ENCODE assay signal across 29 cellular contexts in genomic region chr4:84782517-84782916, GRCh38.
"Had no signal": no experiment of that assay in that cellular context is flagged by ENCODE, and none has a peak within 500 bp of the region (broad histone marks: within the 10 kb centered on the region; RNA-seq: fewer than 3 reads in every experiment).

No MANE protein-coding gene starts in this region.

- H3K27me3 ChIP-seq: stomach, suprapubic skin, testis, thyroid gland, tibial artery, tibial nerve, transverse colon, upper lobe of left lung, upper lobe of right lung, uterus, vagina had no signal

- ATAC-seq: stimulated activated effector memory CD8-positive, alpha-beta T cell treated with anti-CD3 and anti-CD28 coated beads, Interleukin-12 subunit alpha, Interleukin-12 subunit beta, amount 100 ng/mL, for 72 hours; stimulated activated memory B cell treated with anti-CD40 and anti-IgM and Interleukin-4, amounts not matched to agents 10 μg/mL and 1 μg/mL and 100 μg/mL, for 72 hours; stimulated activated naive B cell treated with anti-CD40 and anti-IgM and Interleukin-4, amounts not matched to agents 10 μg/mL and 1 μg/mL and 100 μg/mL, for 72 hours; stimulated activated naive CD8-positive, alpha-beta T cell treated with anti-CD3 and anti-CD28 coated beads, Interleukin-15, amount 100 ng/mL, for 72 hours; stimulated activated naive CD8-positive, alpha-beta T cell treated with anti-CD3 and anti-CD28 coated beads, Interleukin-15, Interleukin-2, amounts not matched to agents 100 U/mL and 50 U/mL, for 24 hours; upper lobe of right lung had no signal

- H3K4me3 Mint-ChIP-seq: stimulated activated effector memory CD8-positive, alpha-beta T cell treated with anti-CD3 and anti-CD28 coated beads, Interleukin-12 subunit alpha, Interleukin-12 subunit beta, amount 100 ng/mL, for 72 hours; stimulated activated memory B cell treated with anti-CD40 and anti-IgM and Interleukin-4, amounts not matched to agents 10 μg/mL and 1 μg/mL and 100 μg/mL, for 72 hours; stimulated activated naive B cell treated with anti-CD40 and anti-IgM and Interleukin-4, amounts not matched to agents 10 μg/mL and 1 μg/mL and 100 μg/mL, for 72 hours; stimulated activated naive CD8-positive, alpha-beta T cell treated with anti-CD3 and anti-CD28 coated beads, Interleukin-15, amount 100 ng/mL, for 72 hours; stimulated activated naive CD8-positive, alpha-beta T cell treated with anti-CD3 and anti-CD28 coated beads, Interleukin-15, Interleukin-2, amounts not matched to agents 100 ng/mL and 50 ng/mL, for 24 hours; type B pancreatic cell had no signal

- H3K36me3 Mint-ChIP-seq: stimulated activated effector memory CD8-positive, alpha-beta T cell treated with anti-CD3 and anti-CD28 coated beads, Interleukin-12 subunit alpha, Interleukin-12 subunit beta, amount 100 ng/mL, for 72 hours; stimulated activated memory B cell treated with anti-CD40 and anti-IgM and Interleukin-4, amounts not matched to agents 10 μg/mL and 1 μg/mL and 100 μg/mL, for 72 hours; stimulated activated naive B cell treated with anti-CD40 and anti-IgM and Interleukin-4, amounts not matched to agents 10 μg/mL and 1 μg/mL and 100 μg/mL, for 72 hours had no signal

- H3K27ac Mint-ChIP-seq: stimulated activated effector memory CD8-positive, alpha-beta T cell treated with anti-CD3 and anti-CD28 coated beads, Interleukin-12 subunit alpha, Interleukin-12 subunit beta, amount 100 ng/mL, for 72 hours; stimulated activated memory B cell treated with anti-CD40 and anti-IgM and Interleukin-4, amounts not matched to agents 10 μg/mL and 1 μg/mL and 100 μg/mL, for 72 hours; stimulated activated naive B cell treated with anti-CD40 and anti-IgM and Interleukin-4, amounts not matched to agents 10 μg/mL and 1 μg/mL and 100 μg/mL, for 72 hours; stimulated activated naive CD8-positive, alpha-beta T cell treated with anti-CD3 and anti-CD28 coated beads, Interleukin-15, amount 100 ng/mL, for 72 hours; stimulated activated naive CD8-positive, alpha-beta T cell treated with anti-CD3 and anti-CD28 coated beads, Interleukin-15, Interleukin-2, amounts not matched to agents 100 ng/mL and 50 ng/mL, for 24 hours; type B pancreatic cell had no signal

- H3K4me3 ChIP-seq: stomach, suprapubic skin, testis, thoracic aorta, thyroid gland, tibial artery, tibial nerve, transverse colon, upper lobe of left lung, upper lobe of right lung, uterus, vagina had no signal

- H3K4me1 Mint-ChIP-seq: stimulated activated effector memory CD8-positive, alpha-beta T cell treated with anti-CD3 and anti-CD28 coated beads, Interleukin-12 subunit alpha, Interleukin-12 subunit beta, amount 100 ng/mL, for 72 hours; stimulated activated memory B cell treated with anti-CD40 and anti-IgM and Interleukin-4, amounts not matched to agents 10 μg/mL and 1 μg/mL and 100 μg/mL, for 72 hours; stimulated activated naive B cell treated with anti-CD40 and anti-IgM and Interleukin-4, amounts not matched to agents 10 μg/mL and 1 μg/mL and 100 μg/mL, for 72 hours; stimulated activated naive CD8-positive, alpha-beta T cell treated with anti-CD3 and anti-CD28 coated beads, Interleukin-15, amount 100 ng/mL, for 72 hours had no signal

- H3K9me3 ChIP-seq: stomach, suprapubic skin, testis, thoracic aorta, thyroid gland, tibial artery, tibial nerve, transverse colon, upper lobe of left lung, upper lobe of right lung, uterus, vagina had no signal

- H3K27me3 Mint-ChIP-seq: stimulated activated memory B cell treated with anti-CD40 and anti-IgM and Interleukin-4, amounts not matched to agents 10 μg/mL and 1 μg/mL and 100 μg/mL, for 72 hours; stimulated activated naive B cell treated with anti-CD40 and anti-IgM and Interleukin-4, amounts not matched to agents 10 μg/mL and 1 μg/mL and 100 μg/mL, for 72 hours; stimulated activated naive CD8-positive, alpha-beta T cell treated with anti-CD3 and anti-CD28 coated beads, Interleukin-15, amount 100 ng/mL, for 72 hours; stimulated activated naive CD8-positive, alpha-beta T cell treated with anti-CD3 and anti-CD28 coated beads, Interleukin-15, Interleukin-2, amounts not matched to agents 100 ng/mL and 50 ng/mL, for 24 hours; type B pancreatic cell had no signal

- H3K27ac ChIP-seq: stomach, suprapubic skin, testis, thoracic aorta, tibial artery, tibial nerve, transverse colon, upper lobe of left lung, upper lobe of right lung, uterus, vagina had no signal

- FAIRE-seq: urothelium cell line had no signal

- H3K9me3 Mint-ChIP-seq: stimulated activated memory B cell treated with anti-CD40 and anti-IgM and Interleukin-4, amounts not matched to agents 10 μg/mL and 1 μg/mL and 100 μg/mL, for 72 hours; stimulated activated naive B cell treated with anti-CD40 and anti-IgM and Interleukin-4, amounts not matched to agents 10 μg/mL and 1 μg/mL and 100 μg/mL, for 72 hours; stimulated activated naive CD8-positive, alpha-beta T cell treated with anti-CD3 and anti-CD28 coated beads, Interleukin-15, amount 100 ng/mL, for 72 hours; stimulated activated naive CD8-positive, alpha-beta T cell treated with anti-CD3 and anti-CD28 coated beads, Interleukin-15, Interleukin-2, amounts not matched to agents 100 ng/mL and 50 ng/mL, for 24 hours; type B pancreatic cell had no signal

- H3K4me1 ChIP-seq: stomach, suprapubic skin, testis, thyroid gland, tibial artery, tibial nerve, transverse colon, upper lobe of left lung, upper lobe of right lung, uterus, vagina had no signal

- DNase-seq: stimulated activated CD4-positive, alpha-beta T cell treated with anti-CD3 and anti-CD28 coated beads, Interleukin-2, amount 100 ng/mL, for 48 hours; stimulated activated CD4-positive, alpha-beta T cell treated with anti-CD3 and anti-CD28 coated beads, Interleukin-4, amount 100 ng/mL, for 1 hour; stimulated activated CD4-positive, alpha-beta T cell treated with anti-CD3 and anti-CD28 coated beads, Interleukin-4, amount 100 ng/mL, for 24 hours; stimulated activated CD4-positive, alpha-beta T cell treated with anti-CD3 and anti-CD28 coated beads, Interleukin-4, amount 100 ng/mL, for 4 hours; stimulated activated CD8-positive, alpha-beta memory T cell treated with anti-CD3 and anti-CD28 coated beads, Interleukin-4, amount 100 ng/mL, for 48 hours; stimulated activated naive B cell treated with anti-CD40 and anti-IgM and Interleukin-4, amounts not matched to agents 10 μg/mL and 1 μg/mL and 100 μg/mL, for 72 hours; stimulated activated naive CD4-positive, alpha-beta T cell; stimulated activated naive CD4-positive, alpha-beta T cell treated with Interleukin-2 at 50 U/mL for 16 hours; stimulated activated naive CD8-positive, alpha-beta T cell treated with anti-CD3 and anti-CD28 coated beads, Interleukin-15, amount 100 ng/mL, for 72 hours; stimulated activated naive CD8-positive, alpha-beta T cell treated with anti-CD3 and anti-CD28 coated beads, Interleukin-15, Interleukin-2, amounts not matched to agents 100 U/mL and 50 U/mL, for 24 hours; stomach; substantia nigra; testis; thyroid gland; tibial artery; transverse colon; trophoblast cell; upper lobe of left lung; upper lobe of right lung; uterus had no signal

- H3K36me3 ChIP-seq: uterus had no signal
